ENCODE assay signal across 8 cellular contexts in genomic region chr14:92775303-92775702, GRCh38. TPM values are rescaled to one million over a fixed set of nuclear protein-coding genes. Genes with fewer than 3 reads are reported as not detected.
DNase-seq lines count a peak whose midpoint lies in the region; ATAC-seq, FAIRE-seq and TF ChIP-seq lines count a peak whose summit lies in the region.
"Not testable (repeated sequence)": the region's sequence is repeated elsewhere in the genome, so short reads cannot be mapped to it uniquely, and the experiment has no call there.

No MANE protein-coding gene starts in this region.

- peak overlapping the region; percentile 6 for H3K4me3 Mint-ChIP-seq in activated naive CD8-positive, alpha-beta T cell treated with anti-CD3 and anti-CD28 coated beads, Interleukin-2, amount 50 U/mL, for 24 hours

- DNase-seq in GM13976 (ENCODE audit: low spot score), result peak; percentile 54
- peak; percentile 59 for DNase-seq in RCC 7860 (ENCODE audit: low spot score)
- DNase-seq in activated naive CD8-positive, alpha-beta T cell treated with anti-CD3 and anti-CD28 coated beads, Interleukin-2, amount 50 U/mL, for 24 hours, result peak; percentile 28
- not testable (repeated sequence) for DNase-seq in left lobe of liver (ENCODE audit: low spot score)
- peak; percentile 30 for DNase-seq in stimulated activated naive CD8-positive, alpha-beta T cell treated with anti-CD3 and anti-CD28 coated beads, Interleukin-15, Interleukin-2, amounts not matched to agents 100 U/mL and 50 U/mL, for 24 hours

- in situ Hi-C loops in GM13976 (cut with MboI; ENCODE audit: low sequenced_read_pairs, unreplicated experiment), result loop anchor here (25.0 kb wide), 1 partner anchor 188 kb away; no protein-coding TSS in a partner anchor

- H3K9me3 Mint-ChIP-seq in activated naive CD8-positive, alpha-beta T cell treated with anti-CD3 and anti-CD28 coated beads, Interleukin-2, amount 50 U/mL, for 24 hours, result not testable (repeated sequence)

- H3K27me3 Mint-ChIP-seq in activated naive CD8-positive, alpha-beta T cell treated with anti-CD3 and anti-CD28 coated beads, Interleukin-2, amount 50 U/mL, for 24 hours, result peaks cover 23% of the 10 kb centered on the region

- not testable (repeated sequence) for H3K36me3 Mint-ChIP-seq in activated naive CD8-positive, alpha-beta T cell treated with anti-CD3 and anti-CD28 coated beads, Interleukin-2, amount 50 U/mL, for 24 hours (ENCODE audit: low read depth)

- not testable (repeated sequence) for TF ChIP-seq CTCF in GM13976 (IDR thresholded peaks at IDR 0.05; ENCODE audit: borderline replicate concordance, control extremely low read depth, extremely low read depth, insufficient read depth, missing control alignments)

- peak overlapping the region; percentile 31 for H3K27ac Mint-ChIP-seq in activated naive CD8-positive, alpha-beta T cell treated with anti-CD3 and anti-CD28 coated beads, Interleukin-2, amount 50 U/mL, for 24 hours

- FAIRE-seq in RCC 7860 (lab: Jason Lieb, UNC), result not testable (repeated sequence)

- ATAC-seq in GM19395 (IDR thresholded peaks at IDR 0.05; ENCODE audit: unreplicated experiment) (peak; percentile 95), HG02642 (IDR thresholded peaks at IDR 0.05; ENCODE audit: poor library complexity, unreplicated experiment) (peak; percentile 94), HG03280 (IDR thresholded peaks at IDR 0.05; ENCODE audit: unreplicated experiment) (peak; percentile 97), left lobe of liver (peak; percentile 48)
- peak; percentile 95 for ATAC-seq in activated naive CD8-positive, alpha-beta T cell treated with anti-CD3 and anti-CD28 coated beads, Interleukin-2, amount 50 U/mL, for 24 hours
- peak; percentile 94 for ATAC-seq in stimulated activated naive CD8-positive, alpha-beta T cell treated with anti-CD3 and anti-CD28 coated beads, Interleukin-15, Interleukin-2, amounts not matched to agents 100 U/mL and 50 U/mL, for 24 hours

- peaks cover 40% of the 10 kb centered on the region for H3K4me1 Mint-ChIP-seq in activated naive CD8-positive, alpha-beta T cell treated with anti-CD3 and anti-CD28 coated beads, Interleukin-2, amount 50 U/mL, for 24 hours

RNA-seq across cellular contexts. Expression of gene GOLGA5, which starts 18.8 kb away (rescaled TPM):
- total RNA-seq in left lobe of liver, result 20.9 TPM

RNA-seq across cellular contexts. Expression of gene LGMN, which starts 26.9 kb away (rescaled TPM):
- total RNA-seq in left lobe of liver, result 47.0 TPM
